10 cellular contexts compared by ENCODE assay signal in the genomic region with DNA sequence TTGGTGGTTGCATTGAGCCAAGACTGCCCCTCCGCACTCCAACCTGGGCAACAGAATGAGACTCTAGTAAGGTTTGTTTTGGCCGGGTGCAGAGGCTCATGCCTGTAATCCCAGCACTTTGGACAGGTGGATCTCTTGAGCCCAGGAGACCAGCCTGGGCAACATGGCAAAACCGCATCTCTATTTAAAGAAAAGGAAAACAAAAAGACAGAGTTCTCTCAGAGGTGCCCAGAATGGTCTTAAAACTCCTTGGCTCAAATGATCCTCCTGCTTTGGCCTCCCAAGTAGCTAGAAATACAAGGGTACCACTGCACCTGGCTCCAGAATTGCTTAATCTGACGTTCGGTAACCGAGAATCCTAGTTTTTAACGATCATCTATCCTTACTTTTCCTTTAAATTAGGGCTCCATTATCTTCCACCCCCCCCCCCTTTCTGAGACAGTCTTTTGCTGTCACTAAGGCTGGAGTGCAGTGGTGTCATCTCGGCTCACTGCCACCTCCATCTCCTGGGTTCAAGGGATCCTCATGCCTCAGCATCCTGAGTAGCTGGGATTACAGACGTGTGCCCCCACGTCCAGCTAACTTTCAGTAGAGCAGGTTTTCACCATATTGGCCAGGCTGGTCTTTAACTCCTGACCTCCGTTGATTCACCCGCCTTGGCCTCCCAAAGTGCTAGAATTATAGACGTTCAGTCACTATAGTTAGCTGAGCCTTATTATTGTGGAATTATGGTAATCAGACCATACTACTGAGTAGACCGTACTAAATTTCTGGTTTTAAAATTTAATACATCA. TPM values are rescaled to one million over a fixed set of nuclear protein-coding genes. Genes with fewer than 3 reads are reported as not detected.
A peak's percentile ranks its signal among the peaks of the same experiment; 100 is the strongest.
DNase-seq lines count a peak whose midpoint lies in the region; ATAC-seq and TF ChIP-seq lines count a peak whose summit lies in the region.
"Had no signal": no experiment of that assay in that cellular context is flagged by ENCODE, and none has a peak within 500 bp of the region (broad histone marks: within the 10 kb centered on the region; RNA-seq: fewer than 3 reads in every experiment).

No MANE protein-coding gene starts in this region.

- CTCF ChIA-PET in MCF 10A (lab: Yijun Ruan, JAX), result interaction anchor here (0.5 to 1.7 kb wide), 11 partner anchors 14 to 743 kb away, joined by 3 to 10 read pairs (median 3); partner anchors contain the start of gene HYOU1

- H3K4me3 ChIP-seq in KMS-11 (IDR thresholded peaks at IDR 0.05; ENCODE audit: insufficient read depth, low read depth, low read length), result no peak overlapping the region

- H3K36me3 Mint-ChIP-seq in CD14-positive monocyte (peaks cover 38 to 67% of the 10 kb centered on the region in 2 donors), MCF 10A (ENCODE audit: insufficient read depth, unreplicated experiment) (peaks cover 83% of the 10 kb centered on the region)
- H3K36me3 Mint-ChIP-seq in naive thymus-derived CD8-positive, alpha-beta T cell, result peaks cover 0 to 75% (median 22%) of the 10 kb centered on the region in 3 donors

- no TSS peak for BruUV-seq in MCF 10A (replicated peaks; lab: Mats Ljungman, UMichigan)

- TF ChIP-seq CTCF in CD14-positive monocyte (IDR thresholded peaks at IDR 0.05) (no peak), KMS-11 (conservative IDR thresholded peaks at IDR 0.05; ENCODE audit: low read depth, low read length) (no peak), MCF 10A (IDR thresholded peaks at IDR 0.05; ENCODE audit: unreplicated experiment) (no peak)

- H3K4me3 Mint-ChIP-seq in CD14-positive monocyte (no peak overlapping the region), MCF 10A (ENCODE audit: unreplicated experiment) (peak overlapping the region; percentile 94)
- H3K4me3 Mint-ChIP-seq in naive thymus-derived CD8-positive, alpha-beta T cell, result peak overlapping the region in 9 of 10 donors; percentile 19 to 99 (median 70)

- H3K27me3 ChIP-seq in KMS-11 (ENCODE audit: insufficient read depth, low read depth), result no peaks in the 10 kb centered on the region
- H3K27me3 ChIP-seq: gastroesophageal sphincter had no signal

- ATAC-seq in naive thymus-derived CD8-positive, alpha-beta T cell, result no peak
- ATAC-seq in HG02623 (IDR thresholded peaks at IDR 0.05; ENCODE audit: unreplicated experiment) (no peak), GM21786 (IDR thresholded peaks at IDR 0.05; ENCODE audit: unreplicated experiment) (no peak), HG03354 (IDR thresholded peaks at IDR 0.05; ENCODE audit: poor library complexity, severe bottlenecking, unreplicated experiment) (no peak)
- ATAC-seq: gastroesophageal sphincter had no signal

- peaks cover 24% of the 10 kb centered on the region for H3K4me1 Mint-ChIP-seq in CD14-positive monocyte
- peaks cover 22% of the 10 kb centered on the region for H3K4me1 Mint-ChIP-seq in MCF 10A (ENCODE audit: insufficient read depth, unreplicated experiment)
- peaks cover 21 to 62% (median 53%) of the 10 kb centered on the region in 4 donors for H3K4me1 Mint-ChIP-seq in naive thymus-derived CD8-positive, alpha-beta T cell

- H3K36me3 ChIP-seq in KMS-11 (ENCODE audit: insufficient read depth), result no peaks in the 10 kb centered on the region; the same call in 1 of the 2 replicates

- H3K27ac Mint-ChIP-seq in CD14-positive monocyte, result peak overlapping the region in 4 of 7 donors; percentile 36 to 79 (median 61)
- peak overlapping the region; percentile 98 for H3K27ac Mint-ChIP-seq in MCF 10A (ENCODE audit: low read depth, unreplicated experiment)
- H3K27ac Mint-ChIP-seq in naive thymus-derived CD8-positive, alpha-beta T cell, result peak overlapping the region; percentile 14 to 100 (median 75)

- no peak overlapping the region for H2AFZ ChIP-seq in KMS-11 (ENCODE audit: low read depth)

- H3K4me1 ChIP-seq in KMS-11 (ENCODE audit: low read depth, poor library complexity, severe bottlenecking), result peaks cover 26% of the 10 kb centered on the region

- H3K9ac ChIP-seq in KMS-11, result no peak overlapping the region

- DNase-seq in CD14-positive monocyte (ENCODE audit: low spot score) (no peak), MCF 10A (ENCODE audit: unreplicated experiment) (no peak), posterior vena cava (ENCODE audit: low spot score) (no peak)
- DNase-seq in naive thymus-derived CD8-positive, alpha-beta T cell, result no peak
- DNase-seq: activated CD4-positive, alpha-beta T cell treated with anti-CD3 and anti-CD28 coated beads for 1 hour had no signal

- H3K27ac ChIP-seq in KMS-11, result no peak overlapping the region; the same call in 1 of the 2 replicates

- POLR2A ChIA-PET in MCF 10A (lab: Yijun Ruan, JAX), result interaction anchor here (0.5 to 15.1 kb wide), 14 partner anchors 7 to 394 kb away, joined by 3 to 286 read pairs (median 4); partner anchors contain the start of genes CENATAC, DPAGT1, SLC37A4 and VPS11
- POLR2A ChIA-PET in naive thymus-derived CD8-positive, alpha-beta T cell (lab: Charles Lee), result interaction anchor here (0.6 to 5.0 kb wide), 11 partner anchors 8 to 225 kb away, joined by 3 to 82 read pairs (median 4); partner anchors contain the start of genes CENATAC, DDX6 and SLC37A4

- H3K27me3 Mint-ChIP-seq in CD14-positive monocyte (ENCODE audit: low read depth in 3 of 3) (no peaks in the 10 kb centered on the region), MCF 10A (ENCODE audit: insufficient read depth, unreplicated experiment) (no peaks in the 10 kb centered on the region)
- H3K27me3 Mint-ChIP-seq in naive thymus-derived CD8-positive, alpha-beta T cell, result no peaks in the 10 kb centered on the region

- H3K9me3 Mint-ChIP-seq in CD14-positive monocyte (no peaks in the 10 kb centered on the region), MCF 10A (ENCODE audit: unreplicated experiment) (no peaks in the 10 kb centered on the region)
- H3K9me3 Mint-ChIP-seq in naive thymus-derived CD8-positive, alpha-beta T cell, result no peaks in the 10 kb centered on the region

- H3K79me2 ChIP-seq in KMS-11 (ENCODE audit: insufficient read depth, low read depth), result peaks cover 48% of the 10 kb centered on the region

- H3K4me2 ChIP-seq in KMS-11, result peak overlapping the region; percentile 88

- no peaks in the 10 kb centered on the region for H4K20me1 ChIP-seq in KMS-11 (ENCODE audit: insufficient read depth)

- intact Hi-C loops in CD14-positive monocyte (cut with micrococcal nuclease), result loop anchor here (1.0 to 5.0 kb wide), 5 partner anchors 18 to 89 kb away; partner anchors contain the start of genes CENATAC (in 2 of the 2), BCL9L (in 1 of the 2), DPAGT1 (in 1 of the 2) and VPS11 (in 1 of the 2)
- intact Hi-C loops in MCF 10A (cut with micrococcal nuclease), result loop anchor here (5.0 kb wide), 2 partner anchors 104 to 181 kb away; no protein-coding TSS in a partner anchor
- intact Hi-C loops in posterior vena cava (cut with DNase I), result no loop called here

RNA-seq across cellular contexts. Expression of gene RPS25, which starts 1.7 kb away (rescaled TPM):
- 1,000 to 10,000 TPM; 1,264 to 1,336 TPM for polyA plus RNA-seq in CD14-positive monocyte
- total RNA-seq in MCF 10A (2022) (1,252 and 1,255 TPM in 2 replicates), posterior vena cava (100 to 1,000 TPM; 741 to 816 TPM)
- total RNA-seq in naive thymus-derived CD8-positive, alpha-beta T cell, result 1,000 to 10,000 TPM; 2,469 to 2,482 TPM
- 1,000 to 10,000 TPM; 5,252 to 6,742 (median 6,279) TPM for polyA plus RNA-seq in naive thymus-derived CD8-positive, alpha-beta T cell

RNA-seq across cellular contexts. Expression of gene TRAPPC4, which starts 2.2 kb away (rescaled TPM):
- 10 to 100 TPM; 46.9 to 54.5 TPM for polyA plus RNA-seq in CD14-positive monocyte
- 78.6 and 96.5 TPM in 2 replicates for total RNA-seq in MCF 10A (2022)
- total RNA-seq in naive thymus-derived CD8-positive, alpha-beta T cell, result 100 to 1,000 TPM; 100 to 109 TPM
- polyA plus RNA-seq in naive thymus-derived CD8-positive, alpha-beta T cell, result 10 to 100 TPM; 73.0 to 97.6 (median 86.1) TPM
- total RNA-seq in posterior vena cava, result 10 to 100 TPM; 45.4 to 49.9 TPM

RNA-seq across cellular contexts. Expression of gene SLC37A4, which starts 14.3 kb away (rescaled TPM):
- 1 to 10 TPM; 5.9 to 7.2 TPM for polyA plus RNA-seq in CD14-positive monocyte
- total RNA-seq in MCF 10A (2022) (6.8 and 10.0 TPM in 2 replicates), posterior vena cava (1 to 10 TPM; 6.0 to 7.8 TPM)
- total RNA-seq in naive thymus-derived CD8-positive, alpha-beta T cell, result 10 to 100 TPM; 15.3 to 17.1 TPM
- polyA plus RNA-seq in naive thymus-derived CD8-positive, alpha-beta T cell, result 10 to 100 TPM in 2 of 3 donors, 1 to 10 TPM in 1; 9.7 to 12.8 (median 12.1) TPM

RNA-seq across cellular contexts. Expression of gene CENATAC, which starts 18.5 kb away (rescaled TPM):
- 1 to 10 TPM; 2.7 to 4.1 TPM for polyA plus RNA-seq in CD14-positive monocyte
- 48.0 and 49.0 TPM in 2 replicates for total RNA-seq in MCF 10A (2022)
- total RNA-seq in naive thymus-derived CD8-positive, alpha-beta T cell, result 100 to 1,000 TPM; 141 to 144 TPM
- polyA plus RNA-seq in naive thymus-derived CD8-positive, alpha-beta T cell, result 1 to 10 TPM; 6.1 to 9.1 (median 8.7) TPM
- 10 to 100 TPM; 27.8 TPM for total RNA-seq in posterior vena cava

RNA-seq across cellular contexts. Expression of gene HYOU1, which starts 40.6 kb away (rescaled TPM):
- 1 to 10 TPM; 8.4 to 8.6 TPM for polyA plus RNA-seq in CD14-positive monocyte
- total RNA-seq in MCF 10A (2022) (398 and 664 TPM in 2 replicates), posterior vena cava (100 to 1,000 TPM; 110 to 128 TPM)
- total RNA-seq in naive thymus-derived CD8-positive, alpha-beta T cell, result 10 to 100 TPM; 65.1 to 69.6 TPM
- 10 to 100 TPM; 14.1 to 17.1 (median 15.8) TPM for polyA plus RNA-seq in naive thymus-derived CD8-positive, alpha-beta T cell

Comparison
In these comparisons a context has a peak if more than half of its experiments do, and no peak if none do; other contexts are left out.
1. H3K4me3 Mint-ChIP-seq: peak in MCF 10A (single experiment) and naive thymus-derived CD8-positive, alpha-beta T cell (9 of 10); none in CD14-positive monocyte (0 of 2).
2. intact Hi-C loops: an anchor here in CD14-positive monocyte (1.0 to 5.0 kb wide) and MCF 10A (5.0 kb wide); none called in posterior vena cava.
3. Peak in every context shown above with its lines, with median percentiles within 50 percentile points of each other: H3K27ac Mint-ChIP-seq.